Comparison of ENCODE assay signal across 9 cellular contexts in the genomic region with DNA sequence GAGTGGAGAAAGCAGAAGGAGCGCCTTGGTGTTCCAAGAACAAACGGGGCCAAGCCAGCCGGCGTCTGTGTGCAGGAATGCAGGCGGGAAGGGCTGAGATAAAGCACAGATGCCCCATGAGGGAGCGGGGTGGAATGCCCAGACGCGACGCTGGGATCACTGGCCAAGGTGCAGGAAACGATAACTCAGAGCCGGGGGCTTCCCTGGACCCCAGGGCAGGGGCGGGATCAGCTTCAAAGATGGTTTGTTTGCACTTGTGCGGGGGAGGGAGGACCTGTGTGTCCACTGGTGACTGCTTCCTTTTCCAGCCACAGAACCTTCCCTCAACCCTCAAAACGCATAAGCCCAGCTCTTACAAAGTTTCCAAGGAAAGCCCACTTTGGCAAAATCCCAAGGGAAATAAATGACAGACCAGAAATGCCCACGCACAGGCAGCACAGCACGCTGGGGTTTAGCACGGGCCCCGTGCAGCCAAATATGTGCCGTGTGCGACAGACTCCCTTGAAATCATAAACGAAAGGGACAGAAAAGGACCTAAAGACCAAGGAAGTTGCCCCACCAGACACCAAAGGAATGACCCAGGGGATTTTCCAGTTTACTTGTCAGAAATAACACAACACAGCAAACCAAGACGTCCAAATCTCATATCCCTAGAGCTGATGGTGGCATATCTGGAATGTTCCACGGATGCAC.
DNase-seq lines count a peak whose midpoint lies in the region; ATAC-seq, FAIRE-seq and TF ChIP-seq lines count a peak whose summit lies in the region.
"Had no signal": no experiment of that assay in that cellular context is flagged by ENCODE, and none has a peak within 500 bp of the region (broad histone marks: within the 10 kb centered on the region; RNA-seq: fewer than 3 reads in every experiment).

No MANE protein-coding gene starts in this region.

- H3K9me3 Mint-ChIP-seq in activated naive CD8-positive, alpha-beta T cell (ENCODE audit: low read depth): no peaks in the 10 kb centered on the region
- no peaks in the 10 kb centered on the region for H3K9me3 Mint-ChIP-seq in activated naive CD8-positive, alpha-beta T cell treated with anti-CD3 and anti-CD28 coated beads, Interleukin-2, amount 50 U/mL, for 24 hours
- H3K9me3 Mint-ChIP-seq in nephron: no peaks in the 10 kb centered on the region

- POLR2A ChIA-PET in HEK293T (lab: Yijun Ruan, JAX): no interaction called here

- DNase-seq in activated naive CD8-positive, alpha-beta T cell treated with anti-CD3 and anti-CD28 coated beads, Interleukin-2, amount 50 U/mL, for 24 hours: no peak
- DNase-seq in fibroblast of pulmonary artery (ENCODE audit: low read depth) (peak; percentile 59), HEK293T (ENCODE audit: extremely low spot score) (no peak), GM12891 (ENCODE audit: insufficient read length, low spot score) (no peak), NOMO-1 treated with DMSO at 0.1 percent for 48 hours (lab: John Stamatoyannopoulos, UW; ENCODE audit: unreplicated experiment) (no peak)

- no peak for TF ChIP-seq POLR2A in GM12891 (IDR thresholded peaks at IDR 0.05; ENCODE audit: low read depth, low read length)

- ATAC-seq in activated naive CD8-positive, alpha-beta T cell treated with anti-CD3 and anti-CD28 coated beads, Interleukin-2, amount 50 U/mL, for 24 hours: no peak
- no peak for ATAC-seq in HG03342 (IDR thresholded peaks at IDR 0.05; ENCODE audit: unreplicated experiment)

- peaks cover 29% of the 10 kb centered on the region for H3K4me1 Mint-ChIP-seq in activated naive CD8-positive, alpha-beta T cell (ENCODE audit: low read depth)
- peaks cover 77% of the 10 kb centered on the region for H3K4me1 Mint-ChIP-seq in activated naive CD8-positive, alpha-beta T cell treated with anti-CD3 and anti-CD28 coated beads, Interleukin-2, amount 50 U/mL, for 24 hours
- H3K4me1 Mint-ChIP-seq in nephron: peaks cover 45% of the 10 kb centered on the region

- FAIRE-seq in GM12891 (lab: Jason Lieb, UNC): no peak

- H3K27ac Mint-ChIP-seq in activated naive CD8-positive, alpha-beta T cell: peak overlapping the region; percentile 16
- H3K27ac Mint-ChIP-seq in activated naive CD8-positive, alpha-beta T cell treated with anti-CD3 and anti-CD28 coated beads, Interleukin-2, amount 50 U/mL, for 24 hours: no peak overlapping the region
- H3K27ac Mint-ChIP-seq in nephron: peak overlapping the region; percentile 0 to 46 (median 7)

- peaks cover 9% of the 10 kb centered on the region for H3K36me3 Mint-ChIP-seq in activated naive CD8-positive, alpha-beta T cell
- peaks cover 38% of the 10 kb centered on the region for H3K36me3 Mint-ChIP-seq in activated naive CD8-positive, alpha-beta T cell treated with anti-CD3 and anti-CD28 coated beads, Interleukin-2, amount 50 U/mL, for 24 hours (ENCODE audit: low read depth)
- H3K36me3 Mint-ChIP-seq in nephron (ENCODE audit: low read depth): no peaks in the 10 kb centered on the region

- H3K4me3 ChIP-seq in fibroblast of pulmonary artery (replicated peaks; ENCODE audit: low read depth, low read length): no peak overlapping the region
- H3K4me3 ChIP-seq: psoas muscle had no signal

- no peaks in the 10 kb centered on the region for H3K27me3 Mint-ChIP-seq in activated naive CD8-positive, alpha-beta T cell
- no peaks in the 10 kb centered on the region for H3K27me3 Mint-ChIP-seq in activated naive CD8-positive, alpha-beta T cell treated with anti-CD3 and anti-CD28 coated beads, Interleukin-2, amount 50 U/mL, for 24 hours
- peaks cover 45% of the 10 kb centered on the region for H3K27me3 Mint-ChIP-seq in nephron (ENCODE audit: low read depth)

- TF ChIP-seq CTCF in fibroblast of pulmonary artery (IDR thresholded peaks at IDR 0.05; ENCODE audit: low read length, missing control alignments) (no peak), nephron (IDR thresholded peaks at IDR 0.05; ENCODE audit: unreplicated experiment in 3 of 3) (no peak)

- no peak overlapping the region for H3K4me3 Mint-ChIP-seq in activated naive CD8-positive, alpha-beta T cell
- no peak overlapping the region for H3K4me3 Mint-ChIP-seq in activated naive CD8-positive, alpha-beta T cell treated with anti-CD3 and anti-CD28 coated beads, Interleukin-2, amount 50 U/mL, for 24 hours
- peak overlapping the region in 1 of 3 experiments; percentile 5 for H3K4me3 Mint-ChIP-seq in nephron

- CTCF ChIA-PET in HEK293T (lab: Yijun Ruan, JAX): no interaction called here

TF ChIP-seq in HEK293T, 16 proteins besides CTCF, POLR2A, EP300 and RAD21:
- no peak for TF ChIP-seq FOXK2 (IDR thresholded peaks at IDR 0.05)

TF ChIP-seq in GM12891, 5 proteins besides CTCF, POLR2A, EP300 and RAD21:
- no peak for TF ChIP-seq PAX5 (IDR thresholded peaks at IDR 0.05; ENCODE audit: insufficient read depth, low read length, severe bottlenecking)
- no peak for TF ChIP-seq POU2F2 (IDR thresholded peaks at IDR 0.05; ENCODE audit: low read depth, low read length)
- no peak for TF ChIP-seq POLR2AphosphoS5 (IDR thresholded peaks at IDR 0.05; ENCODE audit: low read depth, low read length)
- no peak for TF ChIP-seq TAF1 (IDR thresholded peaks at IDR 0.05; ENCODE audit: low read depth, low read length)
- no peak for TF ChIP-seq SPI1 (IDR thresholded peaks at IDR 0.05; ENCODE audit: low read depth, low read length)
